In the genomic region with DNA sequence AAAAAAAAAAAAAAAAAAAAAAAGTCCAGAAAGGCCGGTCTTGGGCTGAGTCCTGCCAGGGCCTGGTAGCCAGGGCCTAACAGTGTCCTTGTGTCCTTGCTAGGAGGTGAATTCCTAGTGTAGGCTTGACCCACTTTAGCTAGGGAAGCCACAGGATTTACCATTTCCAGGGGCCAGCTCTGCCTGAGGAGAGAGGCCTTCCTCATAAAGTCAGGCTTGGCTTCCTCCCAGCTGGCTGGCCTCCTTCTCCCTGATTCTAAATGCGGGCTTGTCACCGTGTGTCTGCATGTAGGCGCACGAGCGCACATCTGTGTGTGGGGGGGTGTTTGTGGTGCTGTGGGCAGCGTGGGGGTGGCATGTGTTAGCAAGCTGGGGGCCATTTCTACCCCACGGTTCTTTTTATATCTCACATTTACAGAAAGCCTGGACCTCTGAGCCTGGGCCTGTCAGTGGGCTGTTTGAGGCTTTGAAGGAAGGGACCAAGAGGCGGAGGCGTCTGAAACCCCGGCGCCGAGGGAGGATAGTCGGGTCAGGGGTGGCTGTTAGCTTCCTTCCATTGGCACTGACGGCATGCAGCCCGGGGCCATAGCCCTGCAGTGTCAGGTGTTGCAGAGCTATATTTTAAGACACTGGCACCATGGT, we compare ENCODE assay signal across 8 cellular contexts.
A peak's percentile ranks its signal among the peaks of the same experiment; 100 is the strongest.
DNase-seq lines count a peak whose midpoint lies in the region; FAIRE-seq lines count a peak whose summit lies in the region.

No MANE protein-coding gene starts in this region.

- no peaks in the 10 kb centered on the region for H3K9me3 ChIP-seq in adipocyte (ENCODE audit: control insufficient read depth, low read length)

- H3K27me3 ChIP-seq in adipocyte (replicated peaks; ENCODE audit: control insufficient read depth, insufficient read depth, low read length), result no peaks in the 10 kb centered on the region

- no peak overlapping the region for H3K4me3 ChIP-seq in adipocyte (ENCODE audit: low read length)

- H3K4me1 ChIP-seq in adipocyte (ENCODE audit: control insufficient read depth, insufficient read depth, low read length), result peaks cover 8% of the 10 kb centered on the region

- FAIRE-seq in RCC 7860 (lab: Jason Lieb, UNC), result no peak

- H3K36me3 ChIP-seq in adipocyte (ENCODE audit: control insufficient read depth, insufficient read depth, low read length, severe bottlenecking), result no peaks in the 10 kb centered on the region

- DNase-seq in GDM1 (lab: John Stamatoyannopoulos, UW) (peak; percentile 83), NCI-H1092 treated with DMSO at 0.1 percent for 48 hours (lab: John Stamatoyannopoulos, UW) (peak; percentile 38), adipocyte (ENCODE audit: low read depth) (peak; percentile 68), iris pigment epithelial cell (ENCODE audit: low read depth) (peak; percentile 45), RKO (ENCODE audit: low spot score) (no peak), RCC 7860 (ENCODE audit: low spot score) (no peak)
- peak; percentile 11 to 56 for DNase-seq in stimulated activated CD8-positive, alpha-beta memory T cell treated with anti-CD3 and anti-CD28 coated beads, Interleukin-4, amount 100 ng/mL, for 4 hours (ENCODE audit: low read depth in 2 of 2, low spot score in 1 of 2)
- DNase-seq in activated effector memory CD4-positive, alpha-beta T cell treated with anti-CD3 and anti-CD28 coated beads, Interleukin-2, amount 50 U/mL, for 16 hours, result no peak

- H3K9ac ChIP-seq in adipocyte (ENCODE audit: low read length), result peak overlapping the region; percentile 64

Comparison
In these comparisons a context has a peak if more than half of its experiments do, and no peak if none do; other contexts are left out.
1. DNase-seq: peak in GDM1 (single experiment), NCI-H1092 treated with DMSO at 0.1 percent for 48 hours (single experiment), adipocyte (single experiment), iris pigment epithelial cell (single experiment) and stimulated activated CD8-positive, alpha-beta memory T cell treated with anti-CD3 and anti-CD28 coated beads, Interleukin-4, amount 100 ng/mL, for 4 hours (2 of 2); none in activated effector memory CD4-positive, alpha-beta T cell treated with anti-CD3 and anti-CD28 coated beads, Interleukin-2, amount 50 U/mL, for 16 hours (single experiment), RKO (single experiment) and RCC 7860 (single experiment).